ENCODE assay signal across 1 cellular context in genomic region chr2:95062716-95063400, GRCh38.
TF ChIP-seq lines count a peak whose summit lies in the region.

No MANE protein-coding gene starts in this region.

TF ChIP-seq in GM12878, 131 proteins besides CTCF, POLR2A, EP300 and RAD21 (continued from another document and continues in another):
- TF ChIP-seq PKNOX1 (IDR thresholded peaks at IDR 0.05) (peak; percentile 31; the same call in 1 of the 2 replicates), ZNF24 (IDR thresholded peaks at IDR 0.05) (no peak), CEBPZ (IDR thresholded peaks at IDR 0.05; ENCODE audit: low read depth, low read length) (no peak), SPI1 (IDR thresholded peaks at IDR 0.05; ENCODE audit: borderline replicate concordance, insufficient read depth, low read depth, low read length) (peak; percentile 83), NBN (IDR thresholded peaks at IDR 0.05) (peak; percentile 91), SMAD1 (IDR thresholded peaks at IDR 0.05; ENCODE audit: low read depth, partially characterized antibody) (peak; percentile 49), SKIL (IDR thresholded peaks at IDR 0.05; ENCODE audit: low read depth, poor library complexity, severe bottlenecking) (peak; percentile 66), POLR2AphosphoS5 (IDR thresholded peaks at IDR 0.05; ENCODE audit: low read length) (no peak), ATF2 (IDR thresholded peaks at IDR 0.05; ENCODE audit: low read length) (peak; percentile 78), CREB1 (IDR thresholded peaks at IDR 0.05; ENCODE audit: low read depth) (peak; percentile 41; the same call in 1 of the 2 replicates), MLLT1 (IDR thresholded peaks at IDR 0.05) (peak; percentile 98), ZZZ3 (IDR thresholded peaks at IDR 0.05; ENCODE audit: control insufficient read depth, insufficient read length, low read depth) (no peak), ZNF217 (IDR thresholded peaks at IDR 0.05) (no peak), ZSCAN29 (IDR thresholded peaks at IDR 0.05) (no peak), MTA2 (IDR thresholded peaks at IDR 0.05; ENCODE audit: low read depth) (peak; percentile 87), ZNF687 (IDR thresholded peaks at IDR 0.05) (peak; percentile 34; the same call in 1 of the 2 replicates), MTA3 (IDR thresholded peaks at IDR 0.05; ENCODE audit: borderline replicate concordance, low read length) (peak; percentile 20; the same call in 1 of the 2 replicates), IRF5 (IDR thresholded peaks at IDR 0.05; ENCODE audit: borderline replicate concordance) (0 out of 2 replicates have a peak, but pooled peaks have one; percentile 6), KLF5 (IDR thresholded peaks at IDR 0.05; ENCODE audit: partially characterized antibody) (no peak), JUNB (IDR thresholded peaks at IDR 0.05) (no peak), PAX5 (IDR thresholded peaks at IDR 0.05; ENCODE audit: borderline replicate concordance, low read depth, low read length) (no peak), NFIC (IDR thresholded peaks at IDR 0.05; ENCODE audit: low read depth, low read length) (peak; percentile 84), E2F4 (IDR thresholded peaks at IDR 0.05; ENCODE audit: low read depth, low read length) (no peak), ZBTB11 (CRISPR knock-in tag; IDR thresholded peaks at IDR 0.05) (no peak), SMARCA5 (IDR thresholded peaks at IDR 0.05) (0 out of 2 replicates have a peak, but pooled peaks have one; percentile 52), RELB (IDR thresholded peaks at IDR 0.05; ENCODE audit: low read depth) (peak; percentile 99), RUNX3 (IDR thresholded peaks at IDR 0.05; ENCODE audit: low read length) (peak; percentile 95), IKZF2 (IDR thresholded peaks at IDR 0.05) (peak; percentile 73 to 75; a peak in 3 of 4 replicates), ATF7 (IDR thresholded peaks at IDR 0.05; ENCODE audit: low read depth) (peak; percentile 87), IKZF1 (conservative IDR thresholded peaks at IDR 0.05) (0 out of 2 replicates have a peak, but pooled peaks have one; percentile 49), RELA (IDR thresholded peaks at IDR 0.05; ENCODE audit: borderline replicate concordance, partially characterized antibody) (peak; percentile 85)
